In genomic region chr1:163068716-163069115, GRCh38 we compare ENCODE assay signal across 11 cellular contexts. TPM values are rescaled to one million over a fixed set of nuclear protein-coding genes. Genes with fewer than 3 reads are reported as not detected.
DNase-seq lines count a peak whose midpoint lies in the region; ATAC-seq and TF ChIP-seq lines count a peak whose summit lies in the region.
"Had no signal": no experiment of that assay in that cellular context is flagged by ENCODE, and none has a peak within 500 bp of the region (broad histone marks: within the 10 kb centered on the region; RNA-seq: fewer than 3 reads in every experiment).

No MANE protein-coding gene starts in this region.

- H3K4me3 Mint-ChIP-seq in effector memory CD8-positive, alpha-beta T cell, result no peak overlapping the region
- no peak overlapping the region for H3K4me3 Mint-ChIP-seq in T-helper 2 cell treated with Interferon-gamma antibody and Interleukin-4, amounts not matched to agents 5 μg/mL and 100 μg/mL, for 36 hours
- H3K4me3 Mint-ChIP-seq: activated CD8-positive, alpha-beta T cell treated with anti-CD3 and anti-CD28 coated beads, Interleukin-2, amount 10 ng/mL, durations not matched to agents 7 days and 5 days had no signal

- peak overlapping the region; percentile 81 for H3K4me3 ChIP-seq in BE2C (ENCODE audit: low read depth, low read length)
- H3K4me3 ChIP-seq: colonic mucosa had no signal

- H3K4me1 Mint-ChIP-seq in effector memory CD8-positive, alpha-beta T cell (ENCODE audit: low read depth in 2 of 2), result no peaks in the 10 kb centered on the region
- no peaks in the 10 kb centered on the region for H3K4me1 Mint-ChIP-seq in T-helper 2 cell treated with Interferon-gamma antibody and Interleukin-4, amounts not matched to agents 5 μg/mL and 100 μg/mL, for 36 hours (ENCODE audit: low read depth)

- TF ChIP-seq CTCF in BE2C (IDR thresholded peaks at IDR 0.05; ENCODE audit: low read depth, low read length) (no peak), foreskin keratinocyte (conservative IDR thresholded peaks at IDR 0.05) (no peak), omental fat pad (IDR thresholded peaks at IDR 0.05) (no peak)

- DNase-seq in BE2C, result no peak
- DNase-seq in foreskin keratinocyte, result no peak
- DNase-seq in omental fat pad (ENCODE audit: low spot score), result no peak
- no peak for DNase-seq in effector memory CD8-positive, alpha-beta T cell
- no peak for DNase-seq in SKM-1 (lab: John Stamatoyannopoulos, UW; ENCODE audit: unreplicated experiment)
- no peak for DNase-seq in T-helper 2 cell treated with Interferon-gamma antibody and Interleukin-4, amounts not matched to agents 5 μg/mL and 100 μg/mL, for 36 hours (ENCODE audit: low spot score)
- DNase-seq: activated CD8-positive, alpha-beta T cell treated with anti-CD3 and anti-CD28 coated beads, Interleukin-2, amount 10 ng/mL, durations not matched to agents 7 days and 5 days; Karpas-422 had no signal

- H3K36me3 ChIP-seq in BE2C, result peaks cover 40% of the 10 kb centered on the region
- H3K36me3 ChIP-seq: colonic mucosa had no signal

- H3K4me1 ChIP-seq in BE2C (peaks cover 4% of the 10 kb centered on the region; the same call in 1 of the 2 replicates), foreskin keratinocyte (peaks cover 12% of the 10 kb centered on the region)
- H3K4me1 ChIP-seq: colonic mucosa had no signal

- no peaks in the 10 kb centered on the region for H3K27me3 ChIP-seq in BE2C
- H3K27me3 ChIP-seq in foreskin keratinocyte, result no peaks in the 10 kb centered on the region
- H3K27me3 ChIP-seq: colonic mucosa had no signal

- peak; percentile 44 for ATAC-seq in SK-N-SH treated with all-trans-retinoic acid at 6 μM for 48 hours
- ATAC-seq in foreskin keratinocyte, result no peak
- ATAC-seq in omental fat pad (ENCODE audit: low FRiP score), result peak; percentile 41
- no peak for ATAC-seq in effector memory CD8-positive, alpha-beta T cell (replicated peaks)
- no peak for ATAC-seq in GM18861 (IDR thresholded peaks at IDR 0.05; ENCODE audit: unreplicated experiment)
- ATAC-seq: activated CD8-positive, alpha-beta T cell treated with anti-CD3 and anti-CD28 coated beads, Interleukin-2, amount 10 ng/mL, durations not matched to agents 7 days and 5 days had no signal

- peak overlapping the region; percentile 26 for H3K27ac ChIP-seq in foreskin keratinocyte
- H3K27ac ChIP-seq: colonic mucosa had no signal

- H3K27ac Mint-ChIP-seq in effector memory CD8-positive, alpha-beta T cell, result no peak overlapping the region
- H3K27ac Mint-ChIP-seq in T-helper 2 cell treated with Interferon-gamma antibody and Interleukin-4, amounts not matched to agents 5 μg/mL and 100 μg/mL, for 36 hours, result no peak overlapping the region
- H3K27ac Mint-ChIP-seq: activated CD8-positive, alpha-beta T cell treated with anti-CD3 and anti-CD28 coated beads, Interleukin-2, amount 10 ng/mL, durations not matched to agents 7 days and 5 days had no signal

- no peaks in the 10 kb centered on the region for H3K9me3 Mint-ChIP-seq in effector memory CD8-positive, alpha-beta T cell
- no peaks in the 10 kb centered on the region for H3K9me3 Mint-ChIP-seq in T-helper 2 cell treated with Interferon-gamma antibody and Interleukin-4, amounts not matched to agents 5 μg/mL and 100 μg/mL, for 36 hours

- peaks cover 60 to 63% of the 10 kb centered on the region in 2 donors for H3K27me3 Mint-ChIP-seq in effector memory CD8-positive, alpha-beta T cell
- peaks cover 40% of the 10 kb centered on the region for H3K27me3 Mint-ChIP-seq in T-helper 2 cell treated with Interferon-gamma antibody and Interleukin-4, amounts not matched to agents 5 μg/mL and 100 μg/mL, for 36 hours (ENCODE audit: low read depth)

- H3K36me3 Mint-ChIP-seq in effector memory CD8-positive, alpha-beta T cell (ENCODE audit: insufficient read depth), result no peaks in the 10 kb centered on the region
- no peaks in the 10 kb centered on the region for H3K36me3 Mint-ChIP-seq in T-helper 2 cell treated with Interferon-gamma antibody and Interleukin-4, amounts not matched to agents 5 μg/mL and 100 μg/mL, for 36 hours (ENCODE audit: low read depth)

- no peaks in the 10 kb centered on the region for H3K9me3 ChIP-seq in BE2C
- H3K9me3 ChIP-seq: colonic mucosa had no signal

TF ChIP-seq in SK-N-SH treated with all-trans-retinoic acid at 6 μM for 48 hours, 23 proteins besides CTCF, POLR2A, EP300 and RAD21 (continues in another document):
- no peak for TF ChIP-seq CREB5 (CRISPR knock-in tag; IDR thresholded peaks at IDR 0.05; ENCODE audit: low read depth)
- no peak for TF ChIP-seq TCF4 (CRISPR knock-in tag; IDR thresholded peaks at IDR 0.05; ENCODE audit: borderline replicate concordance)
- no peak for TF ChIP-seq OSR1 (CRISPR knock-in tag; IDR thresholded peaks at IDR 0.05)
- TF ChIP-seq GLIS3 (CRISPR knock-in tag; IDR thresholded peaks at IDR 0.05), result no peak
- no peak for TF ChIP-seq ZC3H10 (CRISPR knock-in tag; IDR thresholded peaks at IDR 0.05)
- TF ChIP-seq CSDC2 (CRISPR knock-in tag; IDR thresholded peaks at IDR 0.05), result no peak
- no peak for TF ChIP-seq CSRNP3 (CRISPR knock-in tag; IDR thresholded peaks at IDR 0.05)
- TF ChIP-seq ZFP3 (CRISPR knock-in tag; IDR thresholded peaks at IDR 0.05), result no peak
- no peak for TF ChIP-seq ESRRG (CRISPR knock-in tag; IDR thresholded peaks at IDR 0.05)
- TF ChIP-seq PPARA (CRISPR knock-in tag; IDR thresholded peaks at IDR 0.05; ENCODE audit: borderline replicate concordance), result no peak
- no peak for TF ChIP-seq ZNF8 (CRISPR knock-in tag; IDR thresholded peaks at IDR 0.05)
- no peak for TF ChIP-seq RARB (CRISPR knock-in tag; IDR thresholded peaks at IDR 0.05)
- no peak for TF ChIP-seq ZNF565 (CRISPR knock-in tag; conservative IDR thresholded peaks at IDR 0.05; ENCODE audit: low read depth)
- TF ChIP-seq SNAI2 (CRISPR knock-in tag; IDR thresholded peaks at IDR 0.05), result no peak
- no peak for TF ChIP-seq PATZ1 (CRISPR knock-in tag; IDR thresholded peaks at IDR 0.05; ENCODE audit: borderline replicate concordance)
- no peak for TF ChIP-seq POU6F1 (CRISPR knock-in tag; IDR thresholded peaks at IDR 0.05; ENCODE audit: borderline replicate concordance, low read depth)

RNA-seq across cellular contexts. Expression of gene RGS4, which starts 0.4 kb away (rescaled TPM):
- 285 TPM for polyA plus RNA-seq in BE2C (2012; ENCODE audit: insufficient read depth, insufficient read length, low read depth)
- 0.28 and 0.31 TPM in 2 replicates for total RNA-seq in foreskin keratinocyte
- 0.37 and 0.38 TPM in 2 replicates for polyA plus RNA-seq in foreskin keratinocyte
- 10 to 100 TPM in 2 of 4 donors, 1 to 10 TPM in 2; 3.2 to 44.1 (median 20.4) TPM for total RNA-seq in omental fat pad
- total RNA-seq: activated CD8-positive, alpha-beta T cell treated with anti-CD3 and anti-CD28 coated beads, Interleukin-2, amount 10 ng/mL, durations not matched to agents 7 days and 5 days had no signal

Comparison
In these comparisons a context has a peak if more than half of its experiments do, and no peak if none do; other contexts are left out.
1. ATAC-seq: peak in SK-N-SH treated with all-trans-retinoic acid at 6 μM for 48 hours (single experiment) and omental fat pad (single experiment); none in foreskin keratinocyte (single experiment), effector memory CD8-positive, alpha-beta T cell (single experiment) and GM18861 (single experiment).